1 cellular context compared by ENCODE assay signal in genomic region chr3:183698318-183698731, GRCh38.
TF ChIP-seq lines count a peak whose summit lies in the region.

No MANE protein-coding gene starts in this region.

TF ChIP-seq in GM12878, 131 proteins besides CTCF, POLR2A, EP300 and RAD21:
- TF ChIP-seq CREM (IDR thresholded peaks at IDR 0.05; ENCODE audit: low read depth) (no peak), POU2F2 (IDR thresholded peaks at IDR 0.05; ENCODE audit: borderline replicate concordance, low read depth, low read length) (no peak), RBBP5 (conservative IDR thresholded peaks at IDR 0.05) (no peak), ATF3 (IDR thresholded peaks at IDR 0.05; ENCODE audit: borderline replicate concordance, extremely low read depth, low read depth, low read length) (no peak), FOXK2 (IDR thresholded peaks at IDR 0.05) (no peak), BACH1 (IDR thresholded peaks at IDR 0.05; ENCODE audit: borderline replicate concordance) (no peak), ZNF384 (IDR thresholded peaks at IDR 0.05; ENCODE audit: borderline replicate concordance, low read depth, low read length) (no peak), NBN (IDR thresholded peaks at IDR 0.05) (0 out of 2 replicates have a peak, but pooled peaks have one; percentile 16), ZNF592 (IDR thresholded peaks at IDR 0.05) (no peak), POLR2AphosphoS2 (IDR thresholded peaks at IDR 0.05; ENCODE audit: low read depth, low read length) (no peak), ZBTB11 (CRISPR knock-in tag; IDR thresholded peaks at IDR 0.05) (no peak), E2F8 (IDR thresholded peaks at IDR 0.05; ENCODE audit: low read depth, partially characterized antibody) (no peak), EZH2 (IDR thresholded peaks at IDR 0.05; ENCODE audit: borderline replicate concordance, control insufficient read depth, low read depth, low read length) (no peak), PML (IDR thresholded peaks at IDR 0.05; ENCODE audit: low read length) (no peak), EED (IDR thresholded peaks at IDR 0.05; ENCODE audit: low read depth) (0 out of 2 replicates have a peak, but pooled peaks have one; percentile 31), IKZF2 (IDR thresholded peaks at IDR 0.05) (0 out of 4 replicates have a peak, but pooled peaks of 1 of the 2 experiments have one; percentile 3), RB1 (IDR thresholded peaks at IDR 0.05; ENCODE audit: borderline replicate concordance) (no peak), NR2C1 (IDR thresholded peaks at IDR 0.05) (no peak)
TF ChIP-seq in GM12878: peak in this region for 3.
